16 cellular contexts compared by ENCODE assay signal in the genomic region with DNA sequence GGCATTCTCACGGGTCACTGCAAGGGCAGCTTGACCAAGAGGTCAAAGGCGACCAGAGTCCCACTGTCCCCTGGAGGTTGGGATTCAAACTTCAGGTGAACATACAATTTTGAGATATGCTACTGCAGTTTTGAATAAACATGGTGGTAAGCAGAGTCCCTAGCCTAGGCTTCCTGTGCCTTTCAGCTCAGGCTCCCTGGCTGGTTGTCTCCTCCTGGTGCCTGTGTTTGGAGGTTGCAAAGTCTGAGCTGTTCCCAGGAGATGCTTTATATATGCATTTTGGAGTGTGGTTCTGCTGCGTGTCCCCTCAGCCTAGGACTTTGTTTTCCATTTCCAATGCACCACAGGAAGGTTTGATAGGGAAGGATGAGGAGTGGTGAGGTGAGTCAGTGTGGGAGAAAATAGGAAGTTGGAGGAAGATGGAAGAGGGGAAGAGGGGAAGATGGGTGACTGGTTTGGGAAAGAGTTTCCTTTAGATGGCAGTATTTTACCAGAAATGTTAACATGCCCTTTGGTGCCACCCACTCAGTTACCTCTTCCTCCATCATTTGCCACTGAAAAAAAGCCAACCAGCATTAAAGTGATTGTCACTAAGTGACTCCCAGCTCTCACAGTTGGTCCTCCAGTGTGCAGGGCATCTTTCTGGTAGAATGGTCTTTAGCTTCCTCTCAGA.
A peak's percentile ranks its signal among the peaks of the same experiment; 100 is the strongest.
DNase-seq lines count a peak whose midpoint lies in the region; ATAC-seq and TF ChIP-seq lines count a peak whose summit lies in the region.
"Had no signal": no experiment of that assay in that cellular context is flagged by ENCODE, and none has a peak within 500 bp of the region (broad histone marks: within the 10 kb centered on the region; RNA-seq: fewer than 3 reads in every experiment).

No MANE protein-coding gene starts in this region.

- H3K36me3 ChIP-seq in BE2C, result no peaks in the 10 kb centered on the region
- no peaks in the 10 kb centered on the region for H3K36me3 ChIP-seq in GM23248 (ENCODE audit: low read depth)
- H3K36me3 ChIP-seq in mammary epithelial cell (ENCODE audit: insufficient read depth, low read length), result no peaks in the 10 kb centered on the region
- H3K36me3 ChIP-seq in heart left ventricle, result no peaks in the 10 kb centered on the region
- H3K36me3 ChIP-seq: vagina had no signal

- no peak overlapping the region for H3K4me2 ChIP-seq in GM23248 (ENCODE audit: unreplicated experiment)
- no peak overlapping the region for H3K4me2 ChIP-seq in mammary epithelial cell (ENCODE audit: insufficient read depth, low read depth, low read length)

- no peaks in the 10 kb centered on the region for H3K9me2 ChIP-seq in GM23248 (ENCODE audit: insufficient read depth)

- intact Hi-C loops in mammary epithelial cell (cut with micrococcal nuclease) (no loop called here), heart left ventricle (cut with DNase I) (no loop called here)

- H4K20me1 ChIP-seq in GM23248 (ENCODE audit: insufficient read depth), result no peaks in the 10 kb centered on the region
- no peaks in the 10 kb centered on the region for H4K20me1 ChIP-seq in mammary epithelial cell (ENCODE audit: insufficient read depth, low read length)

- H3K4me1 ChIP-seq in BE2C (peaks cover 10% of the 10 kb centered on the region), GM23248 (ENCODE audit: insufficient read depth) (no peaks in the 10 kb centered on the region), mammary epithelial cell (ENCODE audit: insufficient read depth, low read length) (no peaks in the 10 kb centered on the region), heart left ventricle (no peaks in the 10 kb centered on the region)
- H3K4me1 ChIP-seq: vagina had no signal

- no peak overlapping the region for H3K4me3 ChIP-seq in BE2C (ENCODE audit: low read depth, low read length)
- H3K4me3 ChIP-seq in GM23248, result no peak overlapping the region
- no peak overlapping the region for H3K4me3 ChIP-seq in mammary epithelial cell (replicated peaks in 1 of 3; ENCODE audit: insufficient read depth in 1 of 3, low read depth in 2 of 3, low read length in 3 of 3)
- no peak overlapping the region for H3K4me3 ChIP-seq in heart left ventricle
- H3K4me3 ChIP-seq: vagina had no signal

- peak; percentile 37 for TF ChIP-seq CTCF in BE2C (IDR thresholded peaks at IDR 0.05; ENCODE audit: low read depth, low read length)
- TF ChIP-seq CTCF in mammary epithelial cell (conservative IDR thresholded peaks at IDR 0.05 in 1 of 2, IDR thresholded peaks at IDR 0.05 in 1 of 2; ENCODE audit: extremely low read depth in 1 of 2, insufficient read depth in 1 of 2, low read depth in 1 of 2, low read length in 2 of 2), result peak; percentile 3 to 29
- TF ChIP-seq CTCF in heart left ventricle (IDR thresholded peaks at IDR 0.05), result no peak

- H3K27ac ChIP-seq in GM23248 (no peak overlapping the region), mammary epithelial cell (ENCODE audit: insufficient read depth, low read depth, low read length) (no peak overlapping the region), heart left ventricle (no peak overlapping the region)
- H3K27ac ChIP-seq: vagina had no signal

- H3K9me3 ChIP-seq in BE2C (no peaks in the 10 kb centered on the region), GM23248 (ENCODE audit: low read depth) (no peaks in the 10 kb centered on the region), mammary epithelial cell (replicated peaks; ENCODE audit: insufficient read depth, low read length) (no peaks in the 10 kb centered on the region), heart left ventricle (no peaks in the 10 kb centered on the region)
- H3K9me3 ChIP-seq: vagina had no signal

- CTCF ChIA-PET in mammary epithelial cell (lab: Charles Lee; ENCODE audit: low non-redundant PET), result no interaction called here

- DNase-seq in BE2C, result no peak
- peak; percentile 12 for DNase-seq in GM23248
- DNase-seq in NCI-H1694 (lab: John Stamatoyannopoulos, UW), result peak; percentile 31
- peak; percentile 27 for DNase-seq in mammary epithelial cell
- no peak for DNase-seq in stimulated activated CD4-positive, alpha-beta T cell treated with anti-CD3 and anti-CD28 coated beads, Interleukin-1b, Interleukin-23, amount 100 ng/mL, for 48 hours
- no peak for DNase-seq in heart left ventricle
- DNase-seq: activated CD4-positive, alpha-beta T cell treated with anti-CD3 and anti-CD28 coated beads, Interleukin-2, amount 50 U/mL, for 1 hour; activated gamma-delta T cell treated with Interleukin-2 at 50 U/mL for 16 hours; CD4-positive, alpha-beta T cell; central memory CD4-positive, alpha-beta T cell; immature natural killer cell; naive thymus-derived CD4-positive, alpha-beta T cell; NCI-H226 had no signal

- H2AFZ ChIP-seq in GM23248, result no peak overlapping the region
- no peak overlapping the region for H2AFZ ChIP-seq in mammary epithelial cell (ENCODE audit: low read depth, low read length)

- 67% methylated on average over 3 of the region's 3 CpGs for WGBS in GM23248 (ENCODE audit: low coverage in 1 of 2, low lambda C conversion rate in 2 of 2, missing lambda C conversion rate in 2 of 2), 2 experiments
- WGBS in mammary epithelial cell (ENCODE audit: low coverage, missing lambda C conversion rate), result 27% methylated on average over 3 of the region's 3 CpGs
- 71 to 87% (median 78%) methylated on average over 3 of the region's 3 CpGs for WGBS in heart left ventricle, 4 donors

- in situ Hi-C loops in GM23248 (cut with MboI) (no loop called here), mammary epithelial cell (cut with MboI; ENCODE audit: low sequenced_read_pairs in 2 of 2) (no loop called here)

- no peak for TF ChIP-seq POLR2A in heart left ventricle (IDR thresholded peaks at IDR 0.05)

- H3K9ac ChIP-seq in GM23248 (no peak overlapping the region), mammary epithelial cell (ENCODE audit: insufficient read depth, low read length) (no peak overlapping the region)

- H3K79me2 ChIP-seq in GM23248 (ENCODE audit: insufficient read depth), result peaks cover 26% of the 10 kb centered on the region
- H3K79me2 ChIP-seq in mammary epithelial cell (ENCODE audit: insufficient read depth, low read length), result peaks cover 20% of the 10 kb centered on the region

- no peaks in the 10 kb centered on the region for H3F3A ChIP-seq in GM23248 (ENCODE audit: insufficient read depth)

- no peak for ATAC-seq in HG03108 (IDR thresholded peaks at IDR 0.05; ENCODE audit: unreplicated experiment)
- ATAC-seq in heart left ventricle, result no peak
- ATAC-seq in HG02938 (IDR thresholded peaks at IDR 0.05; ENCODE audit: unreplicated experiment), result no peak
- ATAC-seq: naive thymus-derived CD4-positive, alpha-beta T cell had no signal

- no peaks in the 10 kb centered on the region for H3K27me3 ChIP-seq in BE2C
- H3K27me3 ChIP-seq in GM23248 (replicated peaks; ENCODE audit: insufficient read depth), result no peaks in the 10 kb centered on the region
- no peaks in the 10 kb centered on the region for H3K27me3 ChIP-seq in mammary epithelial cell (ENCODE audit: insufficient read depth, low read length)
- H3K27me3 ChIP-seq in heart left ventricle, result peaks cover 0 to 29% (median 0%) of the 10 kb centered on the region in 9 donors
- H3K27me3 ChIP-seq: vagina had no signal

- BruUV-seq in mammary epithelial cell (replicated peaks; lab: Mats Ljungman, UMichigan), result no TSS peak

- dilution Hi-C loops in mammary epithelial cell (cut with HindIII; ENCODE audit: low sequenced_read_pairs), result no loop called here

Comparison
In these comparisons a context has a peak if more than half of its experiments do, and no peak if none do; other contexts are left out.
1. DNase-seq: peak in GM23248 (single experiment), NCI-H1694 (single experiment) and mammary epithelial cell (single experiment); none in BE2C (single experiment), stimulated activated CD4-positive, alpha-beta T cell treated with anti-CD3 and anti-CD28 coated beads, Interleukin-1b, Interleukin-23, amount 100 ng/mL, for 48 hours (single experiment) and heart left ventricle (0 of 5).
2. CTCF ChIP-seq: peak in BE2C (single experiment) and mammary epithelial cell (2 of 2); none in heart left ventricle (0 of 12).